In genomic region chr1:221574529-221574928, GRCh38 we compare ENCODE assay signal across 19 cellular contexts.
DNase-seq lines count a peak whose midpoint lies in the region; ATAC-seq, FAIRE-seq and TF ChIP-seq lines count a peak whose summit lies in the region.
"Had no signal": no experiment of that assay in that cellular context is flagged by ENCODE, and none has a peak within 500 bp of the region (broad histone marks: within the 10 kb centered on the region; RNA-seq: fewer than 3 reads in every experiment).

No MANE protein-coding gene starts in this region.

- H3K4me1 Mint-ChIP-seq in activated naive CD8-positive, alpha-beta T cell treated with anti-CD3 and anti-CD28 coated beads, Interleukin-2, amount 50 U/mL, for 24 hours, result no peaks in the 10 kb centered on the region
- H3K4me1 Mint-ChIP-seq: CD14-positive monocyte had no signal

- no peaks in the 10 kb centered on the region for H3K36me3 Mint-ChIP-seq in activated naive CD8-positive, alpha-beta T cell treated with anti-CD3 and anti-CD28 coated beads, Interleukin-2, amount 50 U/mL, for 24 hours (ENCODE audit: low read depth)
- H3K36me3 Mint-ChIP-seq: CD14-positive monocyte had no signal

- ATAC-seq in GM19395 (IDR thresholded peaks at IDR 0.05; ENCODE audit: unreplicated experiment), result no peak
- ATAC-seq in activated naive CD8-positive, alpha-beta T cell treated with anti-CD3 and anti-CD28 coated beads, Interleukin-2, amount 50 U/mL, for 24 hours, result no peak

- no peak for TF ChIP-seq CTCF in AG10803 (conservative IDR thresholded peaks at IDR 0.05; ENCODE audit: low read length)
- TF ChIP-seq CTCF in bronchial epithelial cell (IDR thresholded peaks at IDR 0.05; ENCODE audit: insufficient read depth, low read length, severe bottlenecking), result no peak

- H3K4me3 ChIP-seq in AG10803 (ENCODE audit: low read length) (no peak overlapping the region), bronchial epithelial cell (ENCODE audit: low read depth, low read length) (no peak overlapping the region)

- no peak overlapping the region for H3K27ac Mint-ChIP-seq in activated naive CD8-positive, alpha-beta T cell treated with anti-CD3 and anti-CD28 coated beads, Interleukin-2, amount 50 U/mL, for 24 hours
- H3K27ac Mint-ChIP-seq: CD14-positive monocyte had no signal

- H3K36me3 ChIP-seq in bronchial epithelial cell (ENCODE audit: control insufficient read depth, insufficient read depth, low read length), result no peaks in the 10 kb centered on the region

- H3K9me3 Mint-ChIP-seq in activated naive CD8-positive, alpha-beta T cell treated with anti-CD3 and anti-CD28 coated beads, Interleukin-2, amount 50 U/mL, for 24 hours, result no peaks in the 10 kb centered on the region

- no peak for FAIRE-seq in bronchial epithelial cell (lab: Jason Lieb, UNC)

- no peaks in the 10 kb centered on the region for H3K27me3 ChIP-seq in bronchial epithelial cell (ENCODE audit: control insufficient read depth, insufficient read depth, low read length)

- DNase-seq in AG10803 (ENCODE audit: low read depth) (peak; percentile 2), M059J (ENCODE audit: low read depth) (peak; percentile 71), bronchial epithelial cell (ENCODE audit: low read depth) (peak; percentile 9), kidney tubule cell (ENCODE audit: low spot score) (peak; percentile 19), 8988T (no peak), hypothalamus (lab: John Stamatoyannopoulos, UW) (no peak)
- no peak for DNase-seq in activated naive CD8-positive, alpha-beta T cell treated with anti-CD3 and anti-CD28 coated beads, Interleukin-2, amount 50 U/mL, for 24 hours
- DNase-seq: DMS79 treated with DMSO at 0.1 percent for 48 hours, GF-D8, H7, NCI-H1105, NCI-H2081 treated with DMSO at 0.1 percent for 48 hours, NCI-H510A, NCI-H748 treated with DMSO at 0.1 percent for 48 hours, OCI-M1, RPMI8226, SHP77 treated with DMSO at 0.1 percent for 48 hours had no signal

- no peaks in the 10 kb centered on the region for H3K27me3 Mint-ChIP-seq in activated naive CD8-positive, alpha-beta T cell treated with anti-CD3 and anti-CD28 coated beads, Interleukin-2, amount 50 U/mL, for 24 hours

- no peak overlapping the region for H3K4me3 Mint-ChIP-seq in activated naive CD8-positive, alpha-beta T cell treated with anti-CD3 and anti-CD28 coated beads, Interleukin-2, amount 50 U/mL, for 24 hours
- H3K4me3 Mint-ChIP-seq: CD14-positive monocyte had no signal

Comparison
In these comparisons a context has a peak if more than half of its experiments do, and no peak if none do; other contexts are left out.
1. DNase-seq: peak in AG10803 (single experiment), M059J (single experiment), bronchial epithelial cell (single experiment) and kidney tubule cell (single experiment); none in activated naive CD8-positive, alpha-beta T cell treated with anti-CD3 and anti-CD28 coated beads, Interleukin-2, amount 50 U/mL, for 24 hours (single experiment), 8988T (single experiment) and hypothalamus (0 of 51).